ENCODE assay signal across 11 cellular contexts in the genomic region with DNA sequence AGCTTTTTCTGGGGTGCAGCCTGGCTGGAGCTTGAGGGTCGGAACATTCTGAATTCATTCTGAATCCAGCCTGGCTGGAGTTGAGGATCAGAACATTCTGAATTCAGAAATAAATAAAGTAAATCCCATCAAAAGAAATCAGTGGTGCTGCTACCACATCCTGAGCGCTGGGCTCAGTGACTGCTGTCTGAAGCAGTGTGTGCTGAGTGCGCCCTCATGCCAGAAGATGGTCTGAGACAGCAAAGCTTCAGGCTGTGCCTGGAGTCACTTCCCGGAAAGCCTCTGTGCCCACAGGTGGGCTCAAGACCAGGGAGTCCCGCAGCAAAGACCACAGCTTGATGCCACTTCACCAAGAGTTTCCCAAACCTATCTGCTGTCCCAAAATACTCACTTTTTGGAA.
"Had no signal": no experiment of that assay in that cellular context is flagged by ENCODE, and none has a peak within 500 bp of the region (broad histone marks: within the 10 kb centered on the region; RNA-seq: fewer than 3 reads in every experiment).

No MANE protein-coding gene starts in this region.

- H3K27me3 Mint-ChIP-seq: activated naive CD4-positive, alpha-beta T cell treated with anti-CD3 and anti-CD28 coated beads, Interleukin-2, amount 10 ng/mL, durations not matched to agents 7 days and 5 days had no signal

- H3K4me1 Mint-ChIP-seq: activated naive CD4-positive, alpha-beta T cell treated with anti-CD3 and anti-CD28 coated beads, Interleukin-2, amount 10 ng/mL, durations not matched to agents 7 days and 5 days; stimulated activated effector memory CD8-positive, alpha-beta T cell treated with anti-CD3 and anti-CD28 coated beads, Interleukin-12 subunit alpha, Interleukin-12 subunit beta, amount 100 ng/mL, for 72 hours had no signal

- H3K27ac Mint-ChIP-seq: activated naive CD4-positive, alpha-beta T cell treated with anti-CD3 and anti-CD28 coated beads, Interleukin-2, amount 10 ng/mL, durations not matched to agents 7 days and 5 days; activated T-helper 2 cell treated with anti-CD3 and anti-CD28 coated beads, Interferon-gamma antibody, Interleukin-2, Interleukin-4, amounts not matched to agents 10 μg/mL and 5 μg/mL and 100 μg/mL, durations not matched to agents 14 hours and 24 hours and 36 hours; stimulated activated effector memory CD8-positive, alpha-beta T cell treated with anti-CD3 and anti-CD28 coated beads, Interleukin-12 subunit alpha, Interleukin-12 subunit beta, amount 100 ng/mL, for 72 hours; T-helper 2 cell treated with Interferon-gamma antibody and Interleukin-4, amounts not matched to agents 5 μg/mL and 100 μg/mL, for 36 hours had no signal

- DNase-seq: activated naive CD4-positive, alpha-beta T cell treated with anti-CD3 and anti-CD28 coated beads, Interleukin-2, amount 10 ng/mL, durations not matched to agents 7 days and 5 days; small intestine; transverse colon had no signal

- H3K9me3 ChIP-seq: adrenal gland, esophagus muscularis mucosa, transverse colon had no signal

- H3K27me3 ChIP-seq: adrenal gland, esophagus muscularis mucosa, heart left ventricle, right atrium auricular region, transverse colon had no signal

- ATAC-seq: activated CD4-positive, CD25-positive, alpha-beta regulatory T cell treated with anti-CD3 and anti-CD28 coated beads, Interleukin-2, amount 50 U/mL, for 24 hours; stimulated activated effector memory CD8-positive, alpha-beta T cell treated with anti-CD3 and anti-CD28 coated beads, Interleukin-12 subunit alpha, Interleukin-12 subunit beta, amount 100 ng/mL, for 72 hours had no signal

- H3K36me3 ChIP-seq: adrenal gland, esophagus muscularis mucosa, heart left ventricle, right atrium auricular region, transverse colon had no signal

- H3K4me3 Mint-ChIP-seq: activated naive CD4-positive, alpha-beta T cell treated with anti-CD3 and anti-CD28 coated beads, Interleukin-2, amount 10 ng/mL, durations not matched to agents 7 days and 5 days; stimulated activated effector memory CD8-positive, alpha-beta T cell treated with anti-CD3 and anti-CD28 coated beads, Interleukin-12 subunit alpha, Interleukin-12 subunit beta, amount 100 ng/mL, for 72 hours; T-helper 2 cell treated with Interferon-gamma antibody and Interleukin-4, amounts not matched to agents 5 μg/mL and 100 μg/mL, for 36 hours had no signal

- H3K4me3 ChIP-seq: adrenal gland, esophagus muscularis mucosa, heart left ventricle, right atrium auricular region, transverse colon had no signal

- H3K36me3 Mint-ChIP-seq: activated naive CD4-positive, alpha-beta T cell treated with anti-CD3 and anti-CD28 coated beads, Interleukin-2, amount 10 ng/mL, durations not matched to agents 7 days and 5 days; stimulated activated effector memory CD8-positive, alpha-beta T cell treated with anti-CD3 and anti-CD28 coated beads, Interleukin-12 subunit alpha, Interleukin-12 subunit beta, amount 100 ng/mL, for 72 hours had no signal

- H3K27ac ChIP-seq: esophagus muscularis mucosa, heart left ventricle, right atrium auricular region, transverse colon had no signal
